In the genomic region with DNA sequence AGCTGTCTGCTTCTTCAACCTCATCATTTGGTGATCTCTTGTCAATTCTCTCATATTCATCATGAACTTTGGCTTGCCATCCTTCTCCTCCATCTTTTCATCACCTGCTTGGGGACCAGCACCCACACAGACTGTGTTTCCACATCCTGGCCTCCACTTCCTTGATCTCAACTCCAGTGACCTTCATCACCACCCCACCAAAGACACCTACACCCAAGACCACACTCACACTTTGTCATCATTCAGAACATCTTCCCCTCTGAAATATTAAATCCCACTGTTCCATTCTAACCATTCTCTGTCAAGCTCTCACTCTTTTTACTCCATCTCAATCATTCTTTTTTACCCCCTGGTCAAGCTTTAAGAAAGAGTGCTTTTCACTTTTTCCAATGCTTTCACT, we compare ENCODE assay signal across 15 cellular contexts.
DNase-seq lines count a peak whose midpoint lies in the region; ATAC-seq and TF ChIP-seq lines count a peak whose summit lies in the region.
"Had no signal": no experiment of that assay in that cellular context is flagged by ENCODE, and none has a peak within 500 bp of the region (broad histone marks: within the 10 kb centered on the region; RNA-seq: fewer than 3 reads in every experiment).

No MANE protein-coding gene starts in this region.

- H3K4me1 ChIP-seq in mesendoderm (ENCODE audit: control insufficient read depth, low read depth, low read length), result peaks cover 6% of the 10 kb centered on the region

- no peaks in the 10 kb centered on the region for H3K79me1 ChIP-seq in mesendoderm (ENCODE audit: low read length)

- DNase-seq in activated gamma-delta T cell treated with Interleukin-2 at 50 U/mL for 16 hours (peak; percentile 23), activated gamma-delta T cell (lab: John Stamatoyannopoulos, UW) (no peak), mesendoderm (no peak), glomerular visceral epithelial cell (ENCODE audit: extremely low spot score) (no peak), WTC11 (ENCODE audit: low spot score) (no peak)
- peak; percentile 59 for DNase-seq in activated CD8-positive, alpha-beta memory T cell treated with anti-CD3 and anti-CD28 coated beads, Interleukin-2, amount 50 U/mL, for 48 hours
- peak; percentile 59 for DNase-seq in stimulated activated naive CD8-positive, alpha-beta T cell treated with anti-CD3 and anti-CD28 coated beads, Interleukin-15, Interleukin-2, amounts not matched to agents 100 U/mL and 50 U/mL, for 24 hours
- DNase-seq: kidney glomerular epithelial cell, NCI-H1417, NCI-H510A, PC-9, trophoblast cell had no signal

- H2BK15ac ChIP-seq in mesendoderm (replicated peaks; ENCODE audit: low read depth), result no peak overlapping the region

- no peak overlapping the region for H3K27ac Mint-ChIP-seq in WTC11
- H3K27ac Mint-ChIP-seq: brain had no signal

- no peak overlapping the region for H4K5ac ChIP-seq in mesendoderm (ENCODE audit: low read length)

- H3K79me2 ChIP-seq in mesendoderm (ENCODE audit: control insufficient read depth, insufficient read depth, low read length), result no peaks in the 10 kb centered on the region

- H3K4ac ChIP-seq in mesendoderm (ENCODE audit: low read depth, low read length), result no peak overlapping the region

- H3K9me3 Mint-ChIP-seq in WTC11, result no peaks in the 10 kb centered on the region

- H3K4me2 ChIP-seq in mesendoderm (ENCODE audit: low read length), result no peak overlapping the region
- H3K4me2 ChIP-seq: PC-9 had no signal

- no peak overlapping the region for H3K18ac ChIP-seq in mesendoderm (ENCODE audit: low read length)

- POLR2A ChIA-PET in WTC11 (lab: Charles Lee), result no interaction called here

- no peaks in the 10 kb centered on the region for H3K36me3 ChIP-seq in mesendoderm (ENCODE audit: control insufficient read depth, insufficient read depth, low read length)

- H3K36me3 Mint-ChIP-seq in WTC11, result no peaks in the 10 kb centered on the region
- H3K36me3 Mint-ChIP-seq: brain had no signal

- H3K27ac ChIP-seq in mesendoderm (ENCODE audit: low read depth, low read length), result no peak overlapping the region
- H3K27ac ChIP-seq: PC-9 had no signal

- H3K4me1 Mint-ChIP-seq in WTC11, result peaks cover 15% of the 10 kb centered on the region
- H3K4me1 Mint-ChIP-seq: brain had no signal

- H3K56ac ChIP-seq in mesendoderm (ENCODE audit: low read length), result no peak overlapping the region

- no peak overlapping the region for H3K4me3 Mint-ChIP-seq in WTC11
- H3K4me3 Mint-ChIP-seq: brain had no signal

- no peak overlapping the region for H3K4me3 ChIP-seq in mesendoderm (ENCODE audit: low read length)
- H3K4me3 ChIP-seq: PC-9 had no signal

- H3K23ac ChIP-seq in mesendoderm (ENCODE audit: low read length), result no peak overlapping the region

- H2BK120ac ChIP-seq in mesendoderm (ENCODE audit: low read depth, low read length), result no peak overlapping the region

- H2AK5ac ChIP-seq in mesendoderm (ENCODE audit: low read length), result no peak overlapping the region

- CTCF ChIA-PET in WTC11 (lab: Charles Lee), result no interaction called here

- peak; percentile 78 for ATAC-seq in stimulated activated naive CD8-positive, alpha-beta T cell treated with anti-CD3 and anti-CD28 coated beads, Interleukin-15, Interleukin-2, amounts not matched to agents 100 U/mL and 50 U/mL, for 24 hours
- ATAC-seq in HG03520 (IDR thresholded peaks at IDR 0.05; ENCODE audit: unreplicated experiment), result no peak
- no peak for ATAC-seq in WTC11
- ATAC-seq: HepG2 had no signal

- no peak overlapping the region for H3K9ac ChIP-seq in mesendoderm (ENCODE audit: low read length)

- no peak overlapping the region for H4K8ac ChIP-seq in mesendoderm (ENCODE audit: low read depth, low read length)

- peak overlapping the region; percentile 33 for H2BK5ac ChIP-seq in mesendoderm (ENCODE audit: low read length)

- no peaks in the 10 kb centered on the region for H3K27me3 ChIP-seq in mesendoderm (ENCODE audit: insufficient read depth, low read length, poor library complexity)

- H3K27me3 Mint-ChIP-seq in WTC11 (ENCODE audit: low read depth), result no peaks in the 10 kb centered on the region
- H3K27me3 Mint-ChIP-seq: brain had no signal

- no peak for TF ChIP-seq CTCF in WTC11 (IDR thresholded peaks at IDR 0.05)

TF ChIP-seq in WTC11, 78 proteins besides CTCF, POLR2A, EP300 and RAD21:
- TF ChIP-seq NFE2L1 (CRISPR knock-in tag; IDR thresholded peaks at IDR 0.05) (no peak), ZNF138 (CRISPR knock-in tag; conservative IDR thresholded peaks at IDR 0.05) (no peak), TEAD1 (CRISPR knock-in tag; IDR thresholded peaks at IDR 0.05) (no peak), ZNF317 (CRISPR knock-in tag; IDR thresholded peaks at IDR 0.05; ENCODE audit: borderline replicate concordance, low read depth) (no peak), GTF2I (CRISPR knock-in tag; conservative IDR thresholded peaks at IDR 0.05) (no peak), FOXP1 (CRISPR knock-in tag; IDR thresholded peaks at IDR 0.05; ENCODE audit: borderline replicate concordance) (no peak), NR3C1 (CRISPR knock-in tag; conservative IDR thresholded peaks at IDR 0.05; ENCODE audit: low read depth) (no peak), EMX1 (CRISPR knock-in tag; IDR thresholded peaks at IDR 0.05) (no peak), NR1H2 (CRISPR knock-in tag; IDR thresholded peaks at IDR 0.05) (no peak)
- TF ChIP-seq, protein P1, sequence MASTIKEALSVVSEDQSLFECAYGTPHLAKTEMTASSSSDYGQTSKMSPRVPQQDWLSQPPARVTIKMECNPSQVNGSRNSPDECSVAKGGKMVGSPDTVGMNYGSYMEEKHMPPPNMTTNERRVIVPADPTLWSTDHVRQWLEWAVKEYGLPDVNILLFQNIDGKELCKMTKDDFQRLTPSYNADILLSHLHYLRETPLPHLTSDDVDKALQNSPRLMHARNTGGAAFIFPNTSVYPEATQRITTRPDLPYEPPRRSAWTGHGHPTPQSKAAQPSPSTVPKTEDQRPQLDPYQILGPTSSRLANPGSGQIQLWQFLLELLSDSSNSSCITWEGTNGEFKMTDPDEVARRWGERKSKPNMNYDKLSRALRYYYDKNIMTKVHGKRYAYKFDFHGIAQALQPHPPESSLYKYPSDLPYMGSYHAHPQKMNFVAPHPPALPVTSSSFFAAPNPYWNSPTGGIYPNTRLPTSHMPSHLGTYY (CRISPR knock-in tag; IDR thresholded peaks at IDR 0.05), result no peak
- TF ChIP-seq, protein P2, sequence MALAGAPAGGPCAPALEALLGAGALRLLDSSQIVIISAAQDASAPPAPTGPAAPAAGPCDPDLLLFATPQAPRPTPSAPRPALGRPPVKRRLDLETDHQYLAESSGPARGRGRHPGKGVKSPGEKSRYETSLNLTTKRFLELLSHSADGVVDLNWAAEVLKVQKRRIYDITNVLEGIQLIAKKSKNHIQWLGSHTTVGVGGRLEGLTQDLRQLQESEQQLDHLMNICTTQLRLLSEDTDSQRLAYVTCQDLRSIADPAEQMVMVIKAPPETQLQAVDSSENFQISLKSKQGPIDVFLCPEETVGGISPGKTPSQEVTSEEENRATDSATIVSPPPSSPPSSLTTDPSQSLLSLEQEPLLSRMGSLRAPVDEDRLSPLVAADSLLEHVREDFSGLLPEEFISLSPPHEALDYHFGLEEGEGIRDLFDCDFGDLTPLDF (CRISPR knock-in tag; IDR thresholded peaks at IDR 0.05), result no peak
- TF ChIP-seq, protein P3, sequence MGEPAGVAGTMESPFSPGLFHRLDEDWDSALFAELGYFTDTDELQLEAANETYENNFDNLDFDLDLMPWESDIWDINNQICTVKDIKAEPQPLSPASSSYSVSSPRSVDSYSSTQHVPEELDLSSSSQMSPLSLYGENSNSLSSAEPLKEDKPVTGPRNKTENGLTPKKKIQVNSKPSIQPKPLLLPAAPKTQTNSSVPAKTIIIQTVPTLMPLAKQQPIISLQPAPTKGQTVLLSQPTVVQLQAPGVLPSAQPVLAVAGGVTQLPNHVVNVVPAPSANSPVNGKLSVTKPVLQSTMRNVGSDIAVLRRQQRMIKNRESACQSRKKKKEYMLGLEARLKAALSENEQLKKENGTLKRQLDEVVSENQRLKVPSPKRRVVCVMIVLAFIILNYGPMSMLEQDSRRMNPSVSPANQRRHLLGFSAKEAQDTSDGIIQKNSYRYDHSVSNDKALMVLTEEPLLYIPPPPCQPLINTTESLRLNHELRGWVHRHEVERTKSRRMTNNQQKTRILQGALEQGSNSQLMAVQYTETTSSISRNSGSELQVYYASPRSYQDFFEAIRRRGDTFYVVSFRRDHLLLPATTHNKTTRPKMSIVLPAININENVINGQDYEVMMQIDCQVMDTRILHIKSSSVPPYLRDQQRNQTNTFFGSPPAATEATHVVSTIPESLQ (CRISPR knock-in tag; IDR thresholded peaks at IDR 0.05), result no peak
- TF ChIP-seq, protein P4, sequence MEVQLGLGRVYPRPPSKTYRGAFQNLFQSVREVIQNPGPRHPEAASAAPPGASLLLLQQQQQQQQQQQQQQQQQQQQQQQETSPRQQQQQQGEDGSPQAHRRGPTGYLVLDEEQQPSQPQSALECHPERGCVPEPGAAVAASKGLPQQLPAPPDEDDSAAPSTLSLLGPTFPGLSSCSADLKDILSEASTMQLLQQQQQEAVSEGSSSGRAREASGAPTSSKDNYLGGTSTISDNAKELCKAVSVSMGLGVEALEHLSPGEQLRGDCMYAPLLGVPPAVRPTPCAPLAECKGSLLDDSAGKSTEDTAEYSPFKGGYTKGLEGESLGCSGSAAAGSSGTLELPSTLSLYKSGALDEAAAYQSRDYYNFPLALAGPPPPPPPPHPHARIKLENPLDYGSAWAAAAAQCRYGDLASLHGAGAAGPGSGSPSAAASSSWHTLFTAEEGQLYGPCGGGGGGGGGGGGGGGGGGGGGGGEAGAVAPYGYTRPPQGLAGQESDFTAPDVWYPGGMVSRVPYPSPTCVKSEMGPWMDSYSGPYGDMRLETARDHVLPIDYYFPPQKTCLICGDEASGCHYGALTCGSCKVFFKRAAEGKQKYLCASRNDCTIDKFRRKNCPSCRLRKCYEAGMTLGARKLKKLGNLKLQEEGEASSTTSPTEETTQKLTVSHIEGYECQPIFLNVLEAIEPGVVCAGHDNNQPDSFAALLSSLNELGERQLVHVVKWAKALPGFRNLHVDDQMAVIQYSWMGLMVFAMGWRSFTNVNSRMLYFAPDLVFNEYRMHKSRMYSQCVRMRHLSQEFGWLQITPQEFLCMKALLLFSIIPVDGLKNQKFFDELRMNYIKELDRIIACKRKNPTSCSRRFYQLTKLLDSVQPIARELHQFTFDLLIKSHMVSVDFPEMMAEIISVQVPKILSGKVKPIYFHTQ (CRISPR knock-in tag; IDR thresholded peaks at IDR 0.05), result no peak

Comparison
In these comparisons a context has a peak if more than half of its experiments do, and no peak if none do; other contexts are left out.
1. DNase-seq: peak in activated gamma-delta T cell treated with Interleukin-2 at 50 U/mL for 16 hours (single experiment), activated CD8-positive, alpha-beta memory T cell treated with anti-CD3 and anti-CD28 coated beads, Interleukin-2, amount 50 U/mL, for 48 hours (single experiment) and stimulated activated naive CD8-positive, alpha-beta T cell treated with anti-CD3 and anti-CD28 coated beads, Interleukin-15, Interleukin-2, amounts not matched to agents 100 U/mL and 50 U/mL, for 24 hours (single experiment); none in activated gamma-delta T cell (single experiment), mesendoderm (single experiment), glomerular visceral epithelial cell (single experiment) and WTC11 (single experiment).